In genomic region chr14:62778847-62779246, GRCh38 we compare ENCODE assay signal across 21 cellular contexts.
"Had no signal": no experiment of that assay in that cellular context is flagged by ENCODE, and none has a peak within 500 bp of the region (broad histone marks: within the 10 kb centered on the region; RNA-seq: fewer than 3 reads in every experiment).

No MANE protein-coding gene starts in this region.

- H3K9me3 Mint-ChIP-seq: activated naive CD4-positive, alpha-beta T cell treated with anti-CD3 and anti-CD28 coated beads, Interleukin-2, amount 50 U/mL, for 24 hours; neural progenitor cell had no signal

- H3K36me3 Mint-ChIP-seq: activated naive CD4-positive, alpha-beta T cell treated with anti-CD3 and anti-CD28 coated beads, Interleukin-2, amount 50 U/mL, for 24 hours; naive B cell; neural progenitor cell had no signal

- H3K36me3 ChIP-seq: adrenal gland, esophagus muscularis mucosa, neural progenitor cell, prostate gland, tibial nerve, uterus, WERI-Rb-1 had no signal

- H3K4me3 Mint-ChIP-seq: activated naive CD4-positive, alpha-beta T cell treated with anti-CD3 and anti-CD28 coated beads, Interleukin-2, amount 50 U/mL, for 24 hours; activated T-cell treated with anti-CD3 and anti-CD28 coated beads, Interleukin-2, amount 50 U/mL, for 72 hours; naive B cell; neural progenitor cell; T-helper 1 cell treated with Interleukin-12 subunit alpha and Interleukin-12 subunit beta and Interleukin-4 antibody, amounts not matched to agents 30 μg/mL and 1 μg/mL, for 36 hours had no signal

- H3K4me3 ChIP-seq: adrenal gland, esophagus muscularis mucosa, hepatocyte, mucosa of descending colon, neural progenitor cell, prostate gland, tibial nerve, uterus had no signal

- DNase-seq: activated CD4-positive, alpha-beta T cell treated with anti-CD3 and anti-CD28 coated beads, Interleukin-2, amount 50 U/mL, for 4 hours; activated effector memory CD4-positive, alpha-beta T cell treated with anti-CD3 and anti-CD28 coated beads, Interleukin-2, amount 50 U/mL, for 16 hours; activated T-cell treated with anti-CD3 and anti-CD28 coated beads, Interleukin-2, amount 50 U/mL, for 72 hours; adrenal gland; caudate nucleus; effector CD4-positive, alpha-beta T cell; foreskin fibroblast; islet precursor cell; mucosa of descending colon; naive B cell; right cardiac atrium; stimulated activated naive CD8-positive, alpha-beta T cell treated with anti-CD3 and anti-CD28 coated beads, Interleukin-15, Interleukin-2, amounts not matched to agents 100 U/mL and 50 U/mL, for 24 hours; uterus; WERI-Rb-1 had no signal

- H3K4me1 Mint-ChIP-seq: activated naive CD4-positive, alpha-beta T cell treated with anti-CD3 and anti-CD28 coated beads, Interleukin-2, amount 50 U/mL, for 24 hours; naive B cell; neural progenitor cell had no signal

- H3K9me3 ChIP-seq: adrenal gland, esophagus muscularis mucosa, prostate gland, tibial nerve, uterus had no signal

- H3K4me1 ChIP-seq: adrenal gland, neural progenitor cell, prostate gland, tibial nerve, uterus had no signal

- H3K27ac Mint-ChIP-seq: activated naive CD4-positive, alpha-beta T cell treated with anti-CD3 and anti-CD28 coated beads, Interleukin-2, amount 50 U/mL, for 24 hours; activated T-cell treated with anti-CD3 and anti-CD28 coated beads, Interleukin-2, amount 50 U/mL, for 72 hours; naive B cell; neural progenitor cell; T-helper 1 cell treated with Interleukin-12 subunit alpha and Interleukin-12 subunit beta and Interleukin-4 antibody, amounts not matched to agents 30 μg/mL and 1 μg/mL, for 36 hours had no signal

- H3K27ac ChIP-seq: adrenal gland, hepatocyte, neural progenitor cell, prostate gland, tibial nerve, uterus, WERI-Rb-1 had no signal

- H3K27me3 Mint-ChIP-seq: naive B cell had no signal

- ATAC-seq: activated T-cell treated with anti-CD3 and anti-CD28 coated beads, Interleukin-2, amount 50 U/mL, for 72 hours; mucosa of descending colon; right cardiac atrium; stimulated activated naive CD8-positive, alpha-beta T cell treated with anti-CD3 and anti-CD28 coated beads, Interleukin-15, Interleukin-2, amounts not matched to agents 100 U/mL and 50 U/mL, for 24 hours had no signal

- H3K27me3 ChIP-seq: adrenal gland, esophagus muscularis mucosa, hepatocyte, tibial nerve, uterus had no signal
